10 cellular contexts compared by ENCODE assay signal in genomic region chr19:48741222-48741999, GRCh38. TPM values are rescaled to one million over a fixed set of nuclear protein-coding genes. Genes with fewer than 3 reads are reported as not detected.
DNase-seq lines count a peak whose midpoint lies in the region; ATAC-seq and TF ChIP-seq lines count a peak whose summit lies in the region.
"Had no signal": no experiment of that assay in that cellular context is flagged by ENCODE, and none has a peak within 500 bp of the region (broad histone marks: within the 10 kb centered on the region; RNA-seq: fewer than 3 reads in every experiment).

No MANE protein-coding gene starts in this region.

- intact Hi-C loops in activated CD4-positive, alpha-beta T cell treated with anti-CD3 and anti-CD28 coated beads, Interleukin-2, amount 10 ng/mL, durations not matched to agents 24 days and 14 days (cut with micrococcal nuclease), result no loop called here
- intact Hi-C loops in activated CD8-positive, alpha-beta T cell treated with anti-CD3 and anti-CD28 coated beads for 36 hours (cut with micrococcal nuclease), result loop anchor here (10.0 kb wide), 1 partner anchor 97 kb away; the partner anchor contains the start of gene CA11

- H3K9me3 Mint-ChIP-seq in activated CD4-positive, alpha-beta T cell treated with anti-CD3 and anti-CD28 coated beads, Interleukin-2, amount 10 ng/mL, durations not matched to agents 24 days and 14 days, result no peaks in the 10 kb centered on the region
- H3K9me3 Mint-ChIP-seq in activated CD8-positive, alpha-beta T cell treated with anti-CD3 and anti-CD28 coated beads for 36 hours, result no peaks in the 10 kb centered on the region
- H3K9me3 Mint-ChIP-seq: central memory CD8-positive, alpha-beta T cell had no signal

- H3K27ac Mint-ChIP-seq in activated CD4-positive, alpha-beta T cell treated with anti-CD3 and anti-CD28 coated beads, Interleukin-2, amount 10 ng/mL, durations not matched to agents 24 days and 14 days, result no peak overlapping the region
- no peak overlapping the region for H3K27ac Mint-ChIP-seq in activated CD8-positive, alpha-beta T cell treated with anti-CD3 and anti-CD28 coated beads for 36 hours

- H3K27me3 Mint-ChIP-seq in activated CD4-positive, alpha-beta T cell treated with anti-CD3 and anti-CD28 coated beads, Interleukin-2, amount 10 ng/mL, durations not matched to agents 24 days and 14 days, result peaks cover 11% of the 10 kb centered on the region
- H3K27me3 Mint-ChIP-seq in activated CD8-positive, alpha-beta T cell treated with anti-CD3 and anti-CD28 coated beads for 36 hours, result peaks cover 17% of the 10 kb centered on the region

- TF ChIP-seq CTCF in activated CD8-positive, alpha-beta T cell treated with anti-CD3 and anti-CD28 coated beads for 36 hours (IDR thresholded peaks at IDR 0.05), result no peak

- peaks cover 2% of the 10 kb centered on the region for H3K9me3 ChIP-seq in iPS-18c (ENCODE audit: control insufficient read depth, insufficient read depth, low read length)

- peak overlapping the region; percentile 43 for H3K4me3 Mint-ChIP-seq in activated CD4-positive, alpha-beta T cell treated with anti-CD3 and anti-CD28 coated beads, Interleukin-2, amount 10 ng/mL, durations not matched to agents 24 days and 14 days
- H3K4me3 Mint-ChIP-seq in activated CD8-positive, alpha-beta T cell treated with anti-CD3 and anti-CD28 coated beads for 36 hours, result no peak overlapping the region
- H3K4me3 Mint-ChIP-seq: central memory CD8-positive, alpha-beta T cell had no signal

- H3K4me1 Mint-ChIP-seq in activated CD4-positive, alpha-beta T cell treated with anti-CD3 and anti-CD28 coated beads, Interleukin-2, amount 10 ng/mL, durations not matched to agents 24 days and 14 days, result peaks cover 18% of the 10 kb centered on the region
- peaks cover 21% of the 10 kb centered on the region for H3K4me1 Mint-ChIP-seq in activated CD8-positive, alpha-beta T cell treated with anti-CD3 and anti-CD28 coated beads for 36 hours (ENCODE audit: low read depth)

- H3K27ac ChIP-seq in temporal lobe (ENCODE audit: low read depth, low read length), result peak overlapping the region; percentile 38

- peak overlapping the region; percentile 25; the same call in 1 of the 2 replicates for H3K4me3 ChIP-seq in iPS-18c (ENCODE audit: insufficient read depth, low read depth, low read length)

- peak; percentile 83 for DNase-seq in activated CD4-positive, alpha-beta T cell treated with anti-CD3 and anti-CD28 coated beads, Interleukin-2, amount 10 ng/mL, durations not matched to agents 24 days and 14 days
- DNase-seq in activated CD4-positive, alpha-beta T cell treated with anti-CD3 and anti-CD28 coated beads for 1 hour, result no peak
- DNase-seq in activated CD8-positive, alpha-beta T cell treated with anti-CD3 and anti-CD28 coated beads for 36 hours, result peak; percentile 65
- DNase-seq in NCI-H2171 (lab: John Stamatoyannopoulos, UW), result no peak
- DNase-seq: DMS79 treated with DMSO at 0.1 percent for 48 hours had no signal

- ATAC-seq in activated CD8-positive, alpha-beta T cell treated with anti-CD3 and anti-CD28 coated beads for 36 hours, result peak; percentile 17
- ATAC-seq in GM21390 (IDR thresholded peaks at IDR 0.05; ENCODE audit: unreplicated experiment) (no peak), GM18517 (IDR thresholded peaks at IDR 0.05; ENCODE audit: unreplicated experiment) (no peak)

- POLR2A ChIA-PET in activated CD8-positive, alpha-beta T cell treated with anti-CD3 and anti-CD28 coated beads for 36 hours (lab: Charles Lee), result interaction anchor here (1.2 kb wide), 1 partner anchor 16 kb away, joined by 3 read pairs; no protein-coding TSS in a partner anchor

- CTCF ChIA-PET in activated CD8-positive, alpha-beta T cell treated with anti-CD3 and anti-CD28 coated beads for 36 hours (lab: Charles Lee), result no interaction called here

- H3K36me3 Mint-ChIP-seq in activated CD4-positive, alpha-beta T cell treated with anti-CD3 and anti-CD28 coated beads, Interleukin-2, amount 10 ng/mL, durations not matched to agents 24 days and 14 days (ENCODE audit: low read depth), result no peaks in the 10 kb centered on the region
- no peaks in the 10 kb centered on the region for H3K36me3 Mint-ChIP-seq in activated CD8-positive, alpha-beta T cell treated with anti-CD3 and anti-CD28 coated beads for 36 hours (ENCODE audit: low read depth)

RNA-seq across cellular contexts. Expression of gene RASIP1, which starts 1.0 kb away (rescaled TPM):
- total RNA-seq in activated CD4-positive, alpha-beta T cell treated with anti-CD3 and anti-CD28 coated beads, Interleukin-2, amount 10 ng/mL, durations not matched to agents 24 days and 14 days, result 0.71 and 0.82 TPM in 2 replicates
- 1 to 10 TPM in 1 of 2 experiments, under 1 TPM in 1; 0.72 to 1.2 TPM for total RNA-seq in activated CD8-positive, alpha-beta T cell treated with anti-CD3 and anti-CD28 coated beads for 36 hours
- 3.9 TPM for total RNA-seq in temporal lobe

RNA-seq across cellular contexts. Expression of gene IZUMO1, which starts 5.3 kb away (rescaled TPM):
- 0.21 TPM in 1 of 2 replicates, not detected in the other for total RNA-seq in activated CD4-positive, alpha-beta T cell treated with anti-CD3 and anti-CD28 coated beads, Interleukin-2, amount 10 ng/mL, durations not matched to agents 24 days and 14 days
- not detected for total RNA-seq in activated CD8-positive, alpha-beta T cell treated with anti-CD3 and anti-CD28 coated beads for 36 hours
- not detected for total RNA-seq in temporal lobe

RNA-seq across cellular contexts. Expression of gene FUT1, which starts 11.0 kb away (rescaled TPM):
- total RNA-seq in activated CD4-positive, alpha-beta T cell treated with anti-CD3 and anti-CD28 coated beads, Interleukin-2, amount 10 ng/mL, durations not matched to agents 24 days and 14 days, result 0.23 and 0.26 TPM in 2 replicates
- total RNA-seq in activated CD8-positive, alpha-beta T cell treated with anti-CD3 and anti-CD28 coated beads for 36 hours, result under 1 TPM; 0.09 to 0.11 TPM
- total RNA-seq in temporal lobe, result 0.49 TPM

RNA-seq across cellular contexts. Expression of gene FGF21, which starts 13.9 kb away (rescaled TPM):
- total RNA-seq in activated CD4-positive, alpha-beta T cell treated with anti-CD3 and anti-CD28 coated beads, Interleukin-2, amount 10 ng/mL, durations not matched to agents 24 days and 14 days, result not detected in 2 replicates
- not detected for total RNA-seq in activated CD8-positive, alpha-beta T cell treated with anti-CD3 and anti-CD28 coated beads for 36 hours
- total RNA-seq in temporal lobe, result not detected

RNA-seq across cellular contexts. Expression of gene MAMSTR, which starts 21.9 kb away (rescaled TPM):
- 1.2 and 1.4 TPM in 2 replicates for total RNA-seq in activated CD4-positive, alpha-beta T cell treated with anti-CD3 and anti-CD28 coated beads, Interleukin-2, amount 10 ng/mL, durations not matched to agents 24 days and 14 days
- total RNA-seq in activated CD8-positive, alpha-beta T cell treated with anti-CD3 and anti-CD28 coated beads for 36 hours, result 1 to 10 TPM in 1 of 2 experiments, under 1 TPM in 1; 0.56 to 1.0 TPM
- 0.74 TPM for total RNA-seq in temporal lobe

Comparison
In these comparisons a context has a peak if more than half of its experiments do, and no peak if none do; other contexts are left out.
1. DNase-seq: peak in activated CD4-positive, alpha-beta T cell treated with anti-CD3 and anti-CD28 coated beads, Interleukin-2, amount 10 ng/mL, durations not matched to agents 24 days and 14 days (single experiment) and activated CD8-positive, alpha-beta T cell treated with anti-CD3 and anti-CD28 coated beads for 36 hours (single experiment); none in activated CD4-positive, alpha-beta T cell treated with anti-CD3 and anti-CD28 coated beads for 1 hour (single experiment) and NCI-H2171 (single experiment).